Comparison of ENCODE assay signal across 13 cellular contexts in genomic region chr5:142959683-142960308, GRCh38.
A peak's percentile ranks its signal among the peaks of the same experiment; 100 is the strongest.
DNase-seq lines count a peak whose midpoint lies in the region; ATAC-seq, FAIRE-seq and TF ChIP-seq lines count a peak whose summit lies in the region.
"Had no signal": no experiment of that assay in that cellular context is flagged by ENCODE, and none has a peak within 500 bp of the region (broad histone marks: within the 10 kb centered on the region; RNA-seq: fewer than 3 reads in every experiment).

No MANE protein-coding gene starts in this region.

- H3K36me3 ChIP-seq in mesendoderm (ENCODE audit: control insufficient read depth, insufficient read depth, low read length): no peaks in the 10 kb centered on the region

- H3K27ac ChIP-seq in mesendoderm (ENCODE audit: low read depth, low read length): peak overlapping the region; percentile 45
- H3K27ac ChIP-seq: HL-60 had no signal

- no peak overlapping the region for H4K8ac ChIP-seq in mesendoderm (ENCODE audit: low read depth, low read length)

- peaks cover 2% of the 10 kb centered on the region; the same call in 1 of the 2 replicates for H3K27me3 Mint-ChIP-seq in HFFc6 (ENCODE audit: insufficient read depth)
- H3K27me3 Mint-ChIP-seq: dendritic cell treated with granulocyte-macrophage colony-stimulating factor and Interleukin-4, amounts not matched to agents 40 ng/mL and 50 ng/mL, for 4 days had no signal

- no peak overlapping the region for H3K4me2 ChIP-seq in mesendoderm (ENCODE audit: low read length)

- H3K4me3 ChIP-seq in mesendoderm (ENCODE audit: low read length): no peak overlapping the region

- no peak overlapping the region for H2AK5ac ChIP-seq in mesendoderm (ENCODE audit: low read length)

- H2BK120ac ChIP-seq in mesendoderm (ENCODE audit: low read depth, low read length): no peak overlapping the region

- H4K5ac ChIP-seq in mesendoderm (ENCODE audit: low read length): no peak overlapping the region

- H3K18ac ChIP-seq in mesendoderm (ENCODE audit: low read length): no peak overlapping the region

- no peak overlapping the region for H3K9ac ChIP-seq in mesendoderm (ENCODE audit: low read length)

- peak; percentile 62 for DNase-seq in ELR (ENCODE audit: low read depth)
- DNase-seq in HFFc6: peak; percentile 43
- DNase-seq in RPMI7951 (ENCODE audit: low read depth): peak; percentile 55
- DNase-seq in mesendoderm: peak; percentile 50
- DNase-seq in stimulated activated naive CD4-positive, alpha-beta T cell (lab: John Stamatoyannopoulos, UW): no peak
- DNase-seq in GM12892 (ENCODE audit: insufficient read length): no peak
- no peak for DNase-seq in cerebellar cortex (ENCODE audit: low spot score)
- DNase-seq: CD8-positive, alpha-beta T cell; glutamatergic neuron had no signal

- no peak for ATAC-seq in HG03045 (IDR thresholded peaks at IDR 0.05; ENCODE audit: unreplicated experiment)
- ATAC-seq: CD8-positive, alpha-beta T cell; right cardiac atrium had no signal

- H3K36me3 Mint-ChIP-seq in HFFc6 (ENCODE audit: low read depth): no peaks in the 10 kb centered on the region

- H3K9me3 Mint-ChIP-seq in HFFc6: no peaks in the 10 kb centered on the region; the same call in 1 of the 2 replicates
- H3K9me3 Mint-ChIP-seq: CD8-positive, alpha-beta T cell; dendritic cell treated with granulocyte-macrophage colony-stimulating factor and Interleukin-4, amounts not matched to agents 40 ng/mL and 50 ng/mL, for 4 days had no signal

- no peak for TF ChIP-seq POLR2A in GM12892 (IDR thresholded peaks at IDR 0.05; ENCODE audit: low read depth, low read length)

- H3K27me3 ChIP-seq in mesendoderm (ENCODE audit: insufficient read depth, low read length, poor library complexity): no peaks in the 10 kb centered on the region

- H3K4me1 ChIP-seq in mesendoderm (ENCODE audit: control insufficient read depth, low read depth, low read length): peaks cover 1% of the 10 kb centered on the region

- no peak overlapping the region for H2BK15ac ChIP-seq in mesendoderm (replicated peaks; ENCODE audit: low read depth)

- H3K79me1 ChIP-seq in mesendoderm (ENCODE audit: low read length): no peaks in the 10 kb centered on the region

- no peak overlapping the region for H2BK5ac ChIP-seq in mesendoderm (ENCODE audit: low read length)

- FAIRE-seq in GM12892 (lab: Jason Lieb, UNC): no peak

- H3K79me2 ChIP-seq in mesendoderm (ENCODE audit: control insufficient read depth, insufficient read depth, low read length): no peaks in the 10 kb centered on the region

- H3K4me1 Mint-ChIP-seq in HFFc6 (ENCODE audit: low read depth): peaks cover 41% of the 10 kb centered on the region

- no peak overlapping the region for H3K4ac ChIP-seq in mesendoderm (ENCODE audit: low read depth, low read length)

- peak overlapping the region; percentile 89 for H3K27ac Mint-ChIP-seq in HFFc6
- H3K27ac Mint-ChIP-seq: dendritic cell treated with granulocyte-macrophage colony-stimulating factor and Interleukin-4, amounts not matched to agents 40 ng/mL and 50 ng/mL, for 4 days had no signal

- H3K4me3 Mint-ChIP-seq in HFFc6: peak overlapping the region; percentile 28
- H3K4me3 Mint-ChIP-seq: CD8-positive, alpha-beta T cell; dendritic cell treated with granulocyte-macrophage colony-stimulating factor and Interleukin-4, amounts not matched to agents 40 ng/mL and 50 ng/mL, for 4 days had no signal

- H3K23ac ChIP-seq in mesendoderm (ENCODE audit: low read length): no peak overlapping the region

- 0 out of 2 replicates have a peak, but pooled peaks have one; percentile 7 for TF ChIP-seq CTCF in HFFc6 (IDR thresholded peaks at IDR 0.05)

- no peak overlapping the region for H3K56ac ChIP-seq in mesendoderm (ENCODE audit: low read length)

Comparison
In these comparisons a context has a peak if more than half of its experiments do, and no peak if none do; other contexts are left out.
1. DNase-seq: peak in ELR (single experiment), HFFc6 (single experiment), RPMI7951 (single experiment) and mesendoderm (single experiment); none in stimulated activated naive CD4-positive, alpha-beta T cell (0 of 6), GM12892 (single experiment) and cerebellar cortex (single experiment).